1 cellular context compared by ENCODE assay signal in genomic region chr6:8830794-8831193, GRCh38.
TF ChIP-seq lines count a peak whose summit lies in the region.

No MANE protein-coding gene starts in this region.

TF ChIP-seq in liver, 16 proteins besides CTCF, POLR2A, EP300 and RAD21 (continued from another document):
- TF ChIP-seq REST (IDR thresholded peaks at IDR 0.05) = no peak
- TF ChIP-seq MAX (IDR thresholded peaks at IDR 0.05) = no peak
- TF ChIP-seq YY1 (IDR thresholded peaks at IDR 0.05) = no peak
- no peak for TF ChIP-seq JUND (IDR thresholded peaks at IDR 0.05)
- no peak for TF ChIP-seq NR2F2 (IDR thresholded peaks at IDR 0.05)
- TF ChIP-seq FOXA2 (IDR thresholded peaks at IDR 0.05) = no peak
- TF ChIP-seq RXRA (IDR thresholded peaks at IDR 0.05) = no peak
- TF ChIP-seq ZBTB33 (IDR thresholded peaks at IDR 0.05) = no peak
- TF ChIP-seq HNF4A (conservative IDR thresholded peaks at IDR 0.05) = no peak
